24 cellular contexts compared by ENCODE assay signal in the genomic region with DNA sequence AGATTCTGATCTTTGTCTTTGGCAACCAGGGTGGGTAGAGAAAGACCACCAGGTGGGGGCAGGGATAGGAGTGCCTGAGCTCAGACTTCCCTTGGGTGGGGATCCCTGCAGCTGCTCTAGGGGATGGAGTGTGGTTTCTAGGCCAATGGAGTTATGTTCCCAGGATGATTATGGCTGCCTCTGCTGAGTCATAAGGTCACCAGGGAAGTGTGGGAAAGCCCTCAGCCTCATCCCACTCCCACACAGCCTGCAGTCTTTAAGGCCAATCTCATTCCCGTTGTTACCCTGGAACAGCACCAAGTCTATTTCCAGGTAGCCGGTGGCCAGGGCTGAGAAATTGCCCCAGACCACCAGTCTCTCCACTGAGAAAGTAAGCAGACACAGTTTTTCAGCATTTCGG.
"Had no signal": no experiment of that assay in that cellular context is flagged by ENCODE, and none has a peak within 500 bp of the region (broad histone marks: within the 10 kb centered on the region; RNA-seq: fewer than 3 reads in every experiment).

No MANE protein-coding gene starts in this region.

- H3K36me3 Mint-ChIP-seq: memory B cell; naive thymus-derived CD4-positive, alpha-beta T cell; stimulated activated memory B cell treated with anti-CD40 and anti-IgM and Interleukin-4, amounts not matched to agents 10 μg/mL and 1 μg/mL and 100 μg/mL, for 72 hours had no signal

- H3K27ac ChIP-seq: coronary artery, esophagus squamous epithelium, gastrocnemius medialis, prostate gland, right atrium auricular region, skin epidermis, spleen, testis, tibial artery, upper lobe of left lung had no signal

- H3K4me1 ChIP-seq: esophagus squamous epithelium, gastrocnemius medialis, prostate gland, right atrium auricular region, spleen, testis, tibial artery, upper lobe of left lung had no signal

- H3K27me3 ChIP-seq: esophagus squamous epithelium, gastrocnemius medialis, right atrium auricular region, spleen, testis, tibial artery, upper lobe of left lung had no signal

- H3K27me3 Mint-ChIP-seq: effector memory CD8-positive, alpha-beta T cell; memory B cell; naive thymus-derived CD4-positive, alpha-beta T cell; stimulated activated memory B cell treated with anti-CD40 and anti-IgM and Interleukin-4, amounts not matched to agents 10 μg/mL and 1 μg/mL and 100 μg/mL, for 72 hours had no signal

- H3K27ac Mint-ChIP-seq: effector memory CD8-positive, alpha-beta T cell; memory B cell; naive thymus-derived CD4-positive, alpha-beta T cell; nephron; stimulated activated memory B cell treated with anti-CD40 and anti-IgM and Interleukin-4, amounts not matched to agents 10 μg/mL and 1 μg/mL and 100 μg/mL, for 72 hours had no signal

- H3K4me3 Mint-ChIP-seq: effector memory CD8-positive, alpha-beta T cell; memory B cell; naive thymus-derived CD4-positive, alpha-beta T cell; nephron; stimulated activated memory B cell treated with anti-CD40 and anti-IgM and Interleukin-4, amounts not matched to agents 10 μg/mL and 1 μg/mL and 100 μg/mL, for 72 hours had no signal

- H3K36me3 ChIP-seq: esophagus squamous epithelium, gastrocnemius medialis, prostate gland, right atrium auricular region, spleen, tibial artery, upper lobe of left lung had no signal

- H3K4me1 Mint-ChIP-seq: memory B cell; naive thymus-derived CD4-positive, alpha-beta T cell; nephron; stimulated activated memory B cell treated with anti-CD40 and anti-IgM and Interleukin-4, amounts not matched to agents 10 μg/mL and 1 μg/mL and 100 μg/mL, for 72 hours had no signal

- H3K4me3 ChIP-seq: coronary artery, esophagus squamous epithelium, gastrocnemius medialis, lung, mucosa of descending colon, prostate gland, right atrium auricular region, skin epidermis, spleen, testis, tibial artery, upper lobe of left lung had no signal

- DNase-seq: effector memory CD8-positive, alpha-beta T cell; erythroblast; esophagus squamous epithelium; gastrocnemius medialis; head of caudate nucleus; kidney; mucosa of descending colon; naive thymus-derived CD4-positive, alpha-beta T cell; nucleus accumbens; spleen; stimulated activated CD4-positive, alpha-beta T cell treated with anti-CD3 and anti-CD28 coated beads, Interleukin-4, amount 100 ng/mL, for 4 hours; stimulated activated naive CD8-positive, alpha-beta T cell treated with anti-CD3 and anti-CD28 coated beads, Interleukin-15, Interleukin-2, amounts not matched to agents 100 U/mL and 50 U/mL, for 24 hours; substantia nigra; testis; tibial artery; upper lobe of left lung had no signal

- H3K9me3 ChIP-seq: gastrocnemius medialis, prostate gland, testis, tibial artery had no signal
